In genomic region chrX:71667328-71668247, GRCh38 we compare ENCODE assay signal across 15 cellular contexts.
DNase-seq lines count a peak whose midpoint lies in the region; ATAC-seq and TF ChIP-seq lines count a peak whose summit lies in the region.
"Had no signal": no experiment of that assay in that cellular context is flagged by ENCODE, and none has a peak within 500 bp of the region (broad histone marks: within the 10 kb centered on the region; RNA-seq: fewer than 3 reads in every experiment).

TSS of gene LOC101059915 (plus strand) at chrX:71667546.

- no peaks in the 10 kb centered on the region for H3K27me3 Mint-ChIP-seq in CD8-positive, alpha-beta T cell (ENCODE audit: low read depth)
- H3K27me3 Mint-ChIP-seq: CD4-positive, alpha-beta memory T cell had no signal

- no peak for ATAC-seq in lung (ENCODE audit: insufficient read depth, low FRiP score)
- no peak for ATAC-seq in CD8-positive, alpha-beta T cell
- ATAC-seq: PC-3 had no signal

- DNase-seq in DMS53 treated with DMSO at 0.1 percent for 48 hours (lab: John Stamatoyannopoulos, UW; ENCODE audit: unreplicated experiment) (peak; percentile 83), NCI-H446 (lab: John Stamatoyannopoulos, UW) (peak; percentile 85 to 88), lung (ENCODE audit: low spot score) (peak; percentile 22), DMS 273 treated with DMSO at 0.1 percent for 48 hours (lab: John Stamatoyannopoulos, UW) (no peak)
- no peak for DNase-seq in activated effector memory CD4-positive, alpha-beta T cell treated with Interleukin-2 at 50 U/mL for 16 hours
- DNase-seq in CD8-positive, alpha-beta T cell = no peak
- DNase-seq: CD4-positive, alpha-beta memory T cell; DND-41; HCEC 1CT; NCI-H1105 treated with DMSO at 0.1 percent for 48 hours; NCI-H1694 treated with DMSO at 0.1 percent for 48 hours; NCI-H526 treated with DMSO at 0.1 percent for 48 hours; PC-3 had no signal

- H3K27ac ChIP-seq in BLaER1 treated with 17β-estradiol and CSF1 and Interleukin-3, amounts not matched to agents 10 nM and 100 nM = no peak within 1 kb of the TSS
- no peak within 1 kb of the TSS for H3K27ac ChIP-seq in lung (ENCODE audit: low read depth in 1 of 2, low read length in 1 of 2)
- no peak within 1 kb of the TSS for H3K27ac ChIP-seq in CD8-positive, alpha-beta T cell (ENCODE audit: low read depth, low read length)
- H3K27ac ChIP-seq: HL-60 had no signal

- H4K20me1 ChIP-seq in BLaER1 treated with 17β-estradiol and CSF1 and Interleukin-3, amounts not matched to agents 10 nM and 100 nM = peaks cover 0 to 63% (median 25%) of the 10 kb centered on the region in 11 experiments; a peak in 13 of 22 replicates

- CTCF ChIA-PET in CD8-positive, alpha-beta T cell (lab: Charles Lee) = interaction anchor here (0.7 kb wide), 1 partner anchor 191 kb away, joined by 3 read pairs; no protein-coding TSS in a partner anchor

- H3K9me3 Mint-ChIP-seq in CD8-positive, alpha-beta T cell = no peaks in the 10 kb centered on the region

- H3K9me3 ChIP-seq in BLaER1 treated with 17β-estradiol and CSF1 and Interleukin-3, amounts not matched to agents 10 nM and 100 nM (replicated peaks in 1 of 11) = peaks cover 0 to 19% (median 14%) of the 10 kb centered on the region in 11 experiments; a peak in 13 of 22 replicates
- H3K9me3 ChIP-seq in lung (ENCODE audit: control insufficient read depth in 2 of 2, insufficient read depth in 1 of 2, low read length in 1 of 2) = no peaks in the 10 kb centered on the region
- no peaks in the 10 kb centered on the region for H3K9me3 ChIP-seq in CD8-positive, alpha-beta T cell (ENCODE audit: low read length)

- no peak within 1 kb of the TSS for H3K4me3 Mint-ChIP-seq in CD8-positive, alpha-beta T cell
- H3K4me3 Mint-ChIP-seq: CD4-positive, alpha-beta memory T cell had no signal

- H3K4me1 Mint-ChIP-seq in CD8-positive, alpha-beta T cell (ENCODE audit: low read depth) = peaks cover 27% of the 10 kb centered on the region

- H3K4me3 ChIP-seq in BLaER1 treated with 17β-estradiol and CSF1 and Interleukin-3, amounts not matched to agents 10 nM and 100 nM = no peak within 1 kb of the TSS
- no peak within 1 kb of the TSS for H3K4me3 ChIP-seq in lung
- no peak within 1 kb of the TSS for H3K4me3 ChIP-seq in CD8-positive, alpha-beta T cell (ENCODE audit: low read depth, low read length)

- POLR2A ChIA-PET in CD8-positive, alpha-beta T cell (lab: Charles Lee) = no interaction called here

- WGBS in lung, 2 donors = 94 to 95% methylated on average over 38 to 50 of the region's 50 CpGs

- H3K27ac Mint-ChIP-seq in CD8-positive, alpha-beta T cell = no peak within 1 kb of the TSS

- H3K4me2 ChIP-seq in BLaER1 treated with 17β-estradiol and CSF1 and Interleukin-3, amounts not matched to agents 10 nM and 100 nM = peak within 1 kb of the TSS in 8 of 11 experiments; percentile 33 to 68 (median 48); a peak in 13 of 22 replicates

- no peaks in the 10 kb centered on the region for H3K36me3 ChIP-seq in BLaER1 treated with 17β-estradiol and CSF1 and Interleukin-3, amounts not matched to agents 10 nM and 100 nM
- H3K36me3 ChIP-seq in lung (ENCODE audit: control insufficient read depth in 2 of 2, insufficient read depth in 2 of 2, low read length in 2 of 2) = no peaks in the 10 kb centered on the region
- H3K36me3 ChIP-seq in CD8-positive, alpha-beta T cell (ENCODE audit: insufficient read depth, low read length) = no peaks in the 10 kb centered on the region

- H3K9ac ChIP-seq in BLaER1 treated with 17β-estradiol and CSF1 and Interleukin-3, amounts not matched to agents 10 nM and 100 nM = no peak within 1 kb of the TSS

- peaks cover 7 to 35% (median 26%) of the 10 kb centered on the region in 10 experiments; a peak in 18 of 20 replicates for H3K4me1 ChIP-seq in BLaER1 treated with 17β-estradiol and CSF1 and Interleukin-3, amounts not matched to agents 10 nM and 100 nM
- H3K4me1 ChIP-seq in lung (ENCODE audit: control insufficient read depth in 2 of 2, insufficient read depth in 2 of 2, low read length in 2 of 2) = no peaks in the 10 kb centered on the region
- peaks cover 26% of the 10 kb centered on the region for H3K4me1 ChIP-seq in CD8-positive, alpha-beta T cell (ENCODE audit: insufficient read depth, low read length)

- H3K27me3 ChIP-seq in BLaER1 treated with 17β-estradiol and CSF1 and Interleukin-3, amounts not matched to agents 10 nM and 100 nM = peaks cover 55 to 94% (median 73%) of the 10 kb centered on the region in 11 experiments
- no peaks in the 10 kb centered on the region for H3K27me3 ChIP-seq in lung (ENCODE audit: control insufficient read depth, insufficient read depth)
- H3K27me3 ChIP-seq in CD8-positive, alpha-beta T cell (ENCODE audit: insufficient read depth, low read length) = no peaks in the 10 kb centered on the region

- no peaks in the 10 kb centered on the region for H3K36me3 Mint-ChIP-seq in CD8-positive, alpha-beta T cell
- H3K36me3 Mint-ChIP-seq: CD4-positive, alpha-beta memory T cell had no signal

- TF ChIP-seq CTCF in lung (IDR thresholded peaks at IDR 0.05; ENCODE audit: control extremely low read depth, extremely low read depth) = no peak
- TF ChIP-seq CTCF in CD8-positive, alpha-beta T cell (IDR thresholded peaks at IDR 0.05) = no peak

- intact Hi-C loops in CD8-positive, alpha-beta T cell (cut with DNase I, micrococcal nuclease) = no loop called here

Comparison
In these comparisons a context has a peak if more than half of its experiments do, and no peak if none do; other contexts are left out.
1. DNase-seq: peak in DMS53 treated with DMSO at 0.1 percent for 48 hours (single experiment), NCI-H446 (2 of 2) and lung (single experiment); none in DMS 273 treated with DMSO at 0.1 percent for 48 hours (single experiment), activated effector memory CD4-positive, alpha-beta T cell treated with Interleukin-2 at 50 U/mL for 16 hours (single experiment) and CD8-positive, alpha-beta T cell (0 of 7).